22 cellular contexts compared by ENCODE assay signal in the genomic region with DNA sequence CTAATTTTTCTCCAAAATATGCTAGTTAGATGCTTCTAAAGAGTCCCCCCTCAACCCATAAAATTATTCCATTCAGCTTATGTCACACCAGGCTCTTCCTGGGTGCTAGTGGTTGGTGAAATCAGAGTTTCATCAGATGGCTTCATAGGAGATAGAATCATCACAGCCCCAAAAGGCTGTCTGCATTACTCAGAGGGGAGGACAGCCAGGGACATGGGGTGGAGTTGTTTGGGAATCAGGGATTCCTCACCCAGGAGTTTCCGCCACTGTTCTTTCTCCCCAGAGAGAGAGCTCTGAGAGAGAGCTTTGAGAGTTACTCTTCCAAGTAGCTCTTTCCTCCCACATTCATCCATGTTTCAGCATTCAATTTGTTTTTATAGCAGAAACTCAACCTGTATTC. TPM values are rescaled to one million over a fixed set of nuclear protein-coding genes. Genes with fewer than 3 reads are reported as not detected.
DNase-seq lines count a peak whose midpoint lies in the region; ATAC-seq and TF ChIP-seq lines count a peak whose summit lies in the region.
"Had no signal": no experiment of that assay in that cellular context is flagged by ENCODE, and none has a peak within 500 bp of the region (broad histone marks: within the 10 kb centered on the region; RNA-seq: fewer than 3 reads in every experiment).

No MANE protein-coding gene starts in this region.

- POLR2A ChIA-PET in IMR-90 (lab: Charles Lee; ENCODE audit: unreplicated experiment): no interaction called here

- CTCF ChIA-PET in IMR-90 (lab: Yijun Ruan, JAX): no interaction called here

- peak overlapping the region; percentile 37 for H3K14ac ChIP-seq in IMR-90 (replicated peaks; ENCODE audit: low read depth, low read length)

- H3K9ac ChIP-seq in IMR-90 (ENCODE audit: low read depth, low read length): no peak overlapping the region

- H3K9me1 ChIP-seq in IMR-90 (ENCODE audit: insufficient read depth, low read length): peaks cover 27% of the 10 kb centered on the region

- no peak overlapping the region for H3K4me2 ChIP-seq in IMR-90 (ENCODE audit: low read depth, low read length)

- TF ChIP-seq POLR2A in IMR-90 (IDR thresholded peaks at IDR 0.05; ENCODE audit: low read depth, low read length): no peak

- H4K8ac ChIP-seq in IMR-90 (ENCODE audit: low read depth in 2 of 2, low read length in 2 of 2): peak overlapping the region; percentile 79 to 85

- H2BK120ac ChIP-seq in IMR-90 (ENCODE audit: low read depth, low read length): peak overlapping the region; percentile 90

- peak overlapping the region; percentile 99 for H2BK15ac ChIP-seq in IMR-90 (ENCODE audit: low read depth, low read length)

- H4K91ac ChIP-seq in IMR-90 (ENCODE audit: insufficient read depth, low read depth, low read length): peak overlapping the region; percentile 72

- H3K36me3 ChIP-seq in IMR-90 (ENCODE audit: control insufficient read depth, insufficient read depth, low read length): no peaks in the 10 kb centered on the region
- H3K36me3 ChIP-seq: ovary had no signal

- H3K23ac ChIP-seq in IMR-90 (ENCODE audit: low read depth, low read length): 0 out of 2 replicates have a peak overlapping the region, but pooled peaks have one; percentile 36

- H3K27me3 ChIP-seq in IMR-90 (ENCODE audit: control insufficient read depth, insufficient read depth, low read length): no peaks in the 10 kb centered on the region
- H3K27me3 ChIP-seq: ovary had no signal

- H3K4me1 ChIP-seq in IMR-90 (ENCODE audit: control insufficient read depth, insufficient read depth, low read length): peaks cover 26% of the 10 kb centered on the region

- H4K5ac ChIP-seq in IMR-90 (ENCODE audit: low read depth, low read length): peak overlapping the region; percentile 62; the same call in 1 of the 2 replicates

- no peak for TF ChIP-seq RAD21 in IMR-90 (IDR thresholded peaks at IDR 0.05; ENCODE audit: low read length)

- H2AK5ac ChIP-seq in IMR-90 (ENCODE audit: low read depth, low read length): peak overlapping the region; percentile 86

- DNase-seq in AG09309 (ENCODE audit: low read depth) (peak; percentile 76), IMR-90 (peak; percentile 45), epithelial cell of esophagus (ENCODE audit: low read depth) (peak; percentile 76), kidney tubule cell (ENCODE audit: low spot score) (peak; percentile 55), NCI-H2196 (lab: John Stamatoyannopoulos, UW; ENCODE audit: unreplicated experiment) (no peak), ureter (ENCODE audit: low spot score) (no peak), NCI-H748 (lab: John Stamatoyannopoulos, UW; ENCODE audit: unreplicated experiment) (no peak)
- DNase-seq in activated CD8-positive, alpha-beta memory T cell treated with anti-CD3 and anti-CD28 coated beads for 24 hours: no peak
- DNase-seq: activated CD4-positive, alpha-beta memory T cell treated with anti-CD3 and anti-CD28 coated beads for 36 hours; activated CD4-positive, CD25-positive, alpha-beta regulatory T cell; activated gamma-delta T cell treated with Interleukin-2 at 50 U/mL for 16 hours; activated T-cell treated with anti-CD3 and anti-CD28 coated beads for 4 hours; CD4-positive, CD25-positive, alpha-beta regulatory T cell; cortex of kidney; left cardiac atrium; naive thymus-derived CD4-positive, alpha-beta T cell; NCI-H526; ovary; right cardiac atrium had no signal

- no peaks in the 10 kb centered on the region for H3K9me3 ChIP-seq in IMR-90 (ENCODE audit: control insufficient read depth, insufficient read depth, low read length)
- H3K9me3 ChIP-seq: ovary had no signal

- peak overlapping the region; percentile 92 for H2BK20ac ChIP-seq in IMR-90 (ENCODE audit: low read depth, low read length)

- H2AK9ac ChIP-seq in IMR-90 (replicated peaks; ENCODE audit: low read depth, low read length, poor library complexity): no peak overlapping the region

- H3K18ac ChIP-seq in IMR-90 (ENCODE audit: low read depth, low read length): peak overlapping the region; percentile 71; the same call in 1 of the 2 replicates

- dilution Hi-C loops in IMR-90 (cut with HindIII; ENCODE audit: low sequenced_read_pairs, unreplicated experiment): no loop called here

- intact Hi-C loops in IMR-90 (cut with micrococcal nuclease): no loop called here

- H3K27ac ChIP-seq in IMR-90 (ENCODE audit: insufficient read depth, low read length): no peak overlapping the region
- H3K27ac ChIP-seq: ovary had no signal

- H2BK5ac ChIP-seq in IMR-90 (ENCODE audit: low read depth, low read length, poor library complexity, severe bottlenecking): peak overlapping the region; percentile 90

- peak overlapping the region; percentile 83 for H3K4ac ChIP-seq in IMR-90 (ENCODE audit: low read depth, low read length)

- no peak overlapping the region for H3K56ac ChIP-seq in IMR-90 (ENCODE audit: extremely low read depth, insufficient read depth, low read length)

- no peaks in the 10 kb centered on the region for H4K20me1 ChIP-seq in IMR-90 (ENCODE audit: insufficient read depth, low read length)

- no peak overlapping the region for H2AFZ ChIP-seq in IMR-90 (replicated peaks; ENCODE audit: low read length, poor library complexity)

- in situ Hi-C loops in IMR-90 (cut with MboI; ENCODE audit: low sequenced_read_pairs): no loop called here

- H3K4me3 ChIP-seq in AG09309 (ENCODE audit: control insufficient read depth, low read depth, low read length) (no peak overlapping the region), IMR-90 (ENCODE audit: insufficient read depth, low read depth, low read length) (no peak overlapping the region), epithelial cell of esophagus (ENCODE audit: low read length) (no peak overlapping the region)
- H3K4me3 ChIP-seq: ovary had no signal

- H3K79me1 ChIP-seq in IMR-90 (ENCODE audit: low read depth in 1 of 2, low read length in 2 of 2): no peaks in the 10 kb centered on the region; a peak in 1 of 4 replicates

- TF ChIP-seq CTCF in AG09309 (IDR thresholded peaks at IDR 0.05; ENCODE audit: control insufficient read depth, insufficient read depth, low read depth, low read length, missing control alignments) (no peak), IMR-90 (conservative IDR thresholded peaks at IDR 0.05; ENCODE audit: low read depth, low read length) (no peak), epithelial cell of esophagus (IDR thresholded peaks at IDR 0.05; ENCODE audit: insufficient read depth, low read depth, low read length, missing control alignments) (no peak)

- BruUV-seq in IMR-90 (replicated peaks; lab: Mats Ljungman, UMichigan): no TSS peak

- WGBS in IMR-90 (ENCODE audit: extremely low coverage in 2 of 2, insufficient read length in 1 of 2), 2 experiments: no CpG with 5 or more reads among the region's 1 CpG

- ATAC-seq in IMR-90 (ENCODE audit: low read depth): no peak
- ATAC-seq: HCT116; left cardiac atrium; naive thymus-derived CD4-positive, alpha-beta T cell; right cardiac atrium had no signal

TF ChIP-seq in IMR-90, 13 proteins besides CTCF, POLR2A, EP300 and RAD21:
- TF ChIP-seq CEBPB (IDR thresholded peaks at IDR 0.05; ENCODE audit: low read depth, low read length): peak; percentile 19; the same call in 1 of the 2 replicates
- TF ChIP-seq BHLHE40 (IDR thresholded peaks at IDR 0.05; ENCODE audit: low read depth, low read length): no peak
TF ChIP-seq in IMR-90: peak in this region for 1.

RNA-seq across cellular contexts. Expression of a gene that starts 0.3 kb away (rescaled TPM):
- total RNA-seq in IMR-90 (2012; rRNA removed): 3.6 and 3.9 TPM in 2 replicates
- 3.4 and 4.2 TPM in 2 replicates for polyA plus RNA-seq in IMR-90 (2012; rRNA removed)
- 1.6 and 2.5 TPM in 2 replicates for polyA plus RNA-seq in IMR-90 (2012; cell fraction: cytosol; rRNA removed)
- 1.4 and 3.1 TPM in 2 replicates for polyA plus RNA-seq in IMR-90 (2012; cell fraction: nucleus; rRNA removed; ENCODE audit: low replicate concordance)
- total RNA-seq in ureter: not detected
- total RNA-seq: activated CD4-positive, alpha-beta memory T cell treated with anti-CD3 and anti-CD28 coated beads for 36 hours; CD4-positive, CD25-positive, alpha-beta regulatory T cell; left cardiac atrium; mesenteric fat pad; naive thymus-derived CD4-positive, alpha-beta T cell; ovary; right cardiac atrium had no signal
- polyA plus RNA-seq: CD4-positive, CD25-positive, alpha-beta regulatory T cell; naive thymus-derived CD4-positive, alpha-beta T cell; ovary; right cardiac atrium had no signal

RNA-seq across cellular contexts. Expression of a gene that starts 12.8 kb away (rescaled TPM):
- total RNA-seq in IMR-90 (2012; rRNA removed) (0.18 and 0.28 TPM in 2 replicates), ureter (not detected)
- 0.14 and 0.22 TPM in 2 replicates for polyA plus RNA-seq in IMR-90 (2012; rRNA removed)
- polyA plus RNA-seq in IMR-90 (2012; cell fraction: cytosol; rRNA removed): 0.19 and 0.22 TPM in 2 replicates
- 0.25 TPM in 1 of 2 replicates, not detected in the other for polyA plus RNA-seq in IMR-90 (2012; cell fraction: nucleus; rRNA removed; ENCODE audit: low replicate concordance)
- total RNA-seq: activated CD4-positive, alpha-beta memory T cell treated with anti-CD3 and anti-CD28 coated beads for 36 hours; CD4-positive, CD25-positive, alpha-beta regulatory T cell; left cardiac atrium; mesenteric fat pad; naive thymus-derived CD4-positive, alpha-beta T cell; ovary; right cardiac atrium had no signal
- polyA plus RNA-seq: adipose tissue; CD4-positive, CD25-positive, alpha-beta regulatory T cell; naive thymus-derived CD4-positive, alpha-beta T cell; ovary; right cardiac atrium had no signal

RNA-seq across cellular contexts. Expression of a gene that starts 15.0 kb away (rescaled TPM):
- total RNA-seq in IMR-90 (2012; rRNA removed): not detected in 2 replicates
- polyA plus RNA-seq in IMR-90 (2012; rRNA removed): 0.05 TPM in 1 of 2 replicates, not detected in the other
- polyA plus RNA-seq in IMR-90 (2012; cell fraction: cytosol; rRNA removed): not detected in 2 replicates
- polyA plus RNA-seq in IMR-90 (2012; cell fraction: nucleus; rRNA removed; ENCODE audit: low replicate concordance): 0.07 and 0.08 TPM in 2 replicates
- total RNA-seq in ureter: not detected
- total RNA-seq: activated CD4-positive, alpha-beta memory T cell treated with anti-CD3 and anti-CD28 coated beads for 36 hours; CD4-positive, CD25-positive, alpha-beta regulatory T cell; left cardiac atrium; mesenteric fat pad; naive thymus-derived CD4-positive, alpha-beta T cell; ovary; right cardiac atrium had no signal
- polyA plus RNA-seq: adipose tissue; CD4-positive, CD25-positive, alpha-beta regulatory T cell; naive thymus-derived CD4-positive, alpha-beta T cell; ovary; right cardiac atrium had no signal

RNA-seq across cellular contexts. Expression of a gene that starts 31.8 kb away (rescaled TPM):
- total RNA-seq in IMR-90 (2012; rRNA removed): not detected in 2 replicates
- polyA plus RNA-seq in IMR-90 (2012; rRNA removed): not detected in 2 replicates
- polyA plus RNA-seq in IMR-90 (2012; cell fraction: cytosol; rRNA removed): not detected in 2 replicates
- not detected in 2 replicates for polyA plus RNA-seq in IMR-90 (2012; cell fraction: nucleus; rRNA removed; ENCODE audit: low replicate concordance)
- total RNA-seq in ureter: not detected
- total RNA-seq: activated CD4-positive, alpha-beta memory T cell treated with anti-CD3 and anti-CD28 coated beads for 36 hours; CD4-positive, CD25-positive, alpha-beta regulatory T cell; left cardiac atrium; mesenteric fat pad; naive thymus-derived CD4-positive, alpha-beta T cell; ovary; right cardiac atrium had no signal
- polyA plus RNA-seq: adipose tissue; CD4-positive, CD25-positive, alpha-beta regulatory T cell; naive thymus-derived CD4-positive, alpha-beta T cell; ovary; right cardiac atrium had no signal

RNA-seq across cellular contexts. Expression of a gene that starts 42.0 kb away (rescaled TPM):
- total RNA-seq in IMR-90 (2012; rRNA removed) (not detected in 2 replicates), ureter (not detected)
- not detected in 2 replicates for polyA plus RNA-seq in IMR-90 (2012; rRNA removed)
- polyA plus RNA-seq in IMR-90 (2012; cell fraction: cytosol; rRNA removed): not detected in 2 replicates
- polyA plus RNA-seq in IMR-90 (2012; cell fraction: nucleus; rRNA removed; ENCODE audit: low replicate concordance): not detected in 2 replicates
- total RNA-seq: activated CD4-positive, alpha-beta memory T cell treated with anti-CD3 and anti-CD28 coated beads for 36 hours; CD4-positive, CD25-positive, alpha-beta regulatory T cell; left cardiac atrium; mesenteric fat pad; naive thymus-derived CD4-positive, alpha-beta T cell; ovary; right cardiac atrium had no signal
- polyA plus RNA-seq: adipose tissue; CD4-positive, CD25-positive, alpha-beta regulatory T cell; naive thymus-derived CD4-positive, alpha-beta T cell; ovary; right cardiac atrium had no signal

Comparison
In these comparisons a context has a peak if more than half of its experiments do, and no peak if none do; other contexts are left out.
1. DNase-seq: peak in AG09309 (single experiment), IMR-90 (single experiment), epithelial cell of esophagus (single experiment) and kidney tubule cell (single experiment); none in activated CD8-positive, alpha-beta memory T cell treated with anti-CD3 and anti-CD28 coated beads for 24 hours (single experiment), NCI-H2196 (single experiment), ureter (single experiment) and NCI-H748 (single experiment).